Comparison of ENCODE assay signal across 19 cellular contexts in the genomic region with DNA sequence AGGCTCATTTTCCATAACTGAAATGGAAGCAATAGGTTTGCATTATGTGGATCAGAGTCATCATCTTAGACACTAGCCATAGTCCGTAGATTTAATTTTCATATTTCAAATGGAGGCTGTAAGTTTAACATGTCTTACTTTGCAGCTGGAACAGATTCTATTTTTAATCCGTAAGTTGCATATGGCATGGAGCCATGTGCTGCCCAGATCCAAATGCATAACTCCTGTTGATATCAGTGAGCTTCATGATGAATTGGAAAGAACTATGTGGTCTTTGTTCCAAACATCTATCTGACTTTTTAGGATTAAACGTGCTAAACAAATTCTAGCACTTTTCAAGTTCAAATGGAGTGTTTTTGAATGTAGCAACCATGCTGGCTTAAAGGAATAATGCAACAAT. TPM values are rescaled to one million over a fixed set of nuclear protein-coding genes. Genes with fewer than 3 reads are reported as not detected.
DNase-seq lines count a peak whose midpoint lies in the region; ATAC-seq, FAIRE-seq and TF ChIP-seq lines count a peak whose summit lies in the region.
"Had no signal": no experiment of that assay in that cellular context is flagged by ENCODE, and none has a peak within 500 bp of the region (broad histone marks: within the 10 kb centered on the region; RNA-seq: fewer than 3 reads in every experiment).

No MANE protein-coding gene starts in this region.

- no peaks in the 10 kb centered on the region for H3K9me1 ChIP-seq in K562 (ENCODE audit: control insufficient read depth, insufficient read depth, low read length)

- no peak for TF ChIP-seq RAD21 in K562 (CRISPR knock-in tag; conservative IDR thresholded peaks at IDR 0.05 in 1 of 2, IDR thresholded peaks at IDR 0.05 in 1 of 2)

- POLR2A ChIA-PET in K562 (lab: Yijun Ruan, JAX), result interaction anchor here (0.6 to 1.5 kb wide), 2 partner anchors 14 to 61 kb away, joined by 3 to 4 read pairs; no protein-coding TSS in a partner anchor

- H4K20me1 ChIP-seq in DOHH2 (ENCODE audit: control insufficient read depth, insufficient read depth, low read depth, low read length), result no peaks in the 10 kb centered on the region
- no peaks in the 10 kb centered on the region for H4K20me1 ChIP-seq in K562 (replicated peaks; ENCODE audit: control insufficient read depth, insufficient read depth, low read length)
- H4K20me1 ChIP-seq in neural progenitor cell (ENCODE audit: low read depth), result no peaks in the 10 kb centered on the region
- H4K20me1 ChIP-seq: BLaER1 treated with 17β-estradiol and CSF1 and Interleukin-3, amounts not matched to agents 10 nM and 100 nM had no signal

- TF ChIP-seq EP300 in K562 (IDR thresholded peaks at IDR 0.05; ENCODE audit: low read length), result no peak

- H3K4me1 ChIP-seq in DOHH2 (ENCODE audit: control insufficient read depth, low read length) (peaks cover 30% of the 10 kb centered on the region), K562 (replicated peaks in 1 of 2; ENCODE audit: control insufficient read depth in 2 of 2, insufficient read depth in 2 of 2, low read length in 2 of 2) (peaks cover 9 to 53% of the 10 kb centered on the region in 2 experiments; a peak in 4 of 5 replicates), neural progenitor cell (peaks cover 21% of the 10 kb centered on the region)

- WGBS in K562 (ENCODE audit: insufficient coverage, low coverage, missing lambda C conversion rate), result 56% methylated on average over 3 of the region's 3 CpGs

- H3K4me2 ChIP-seq in DOHH2 (ENCODE audit: low read length) (peak overlapping the region; percentile 21; the same call in 1 of the 2 replicates), K562 (ENCODE audit: insufficient read depth, low read length) (no peak overlapping the region), neural progenitor cell (no peak overlapping the region)
- H3K4me2 ChIP-seq: KMS-11 had no signal

- no TSS peak for BruUV-seq in K562 (replicated peaks; lab: Mats Ljungman, UMichigan)

- H3K27me3 Mint-ChIP-seq in neural progenitor cell (ENCODE audit: insufficient read depth, low read depth), result no peaks in the 10 kb centered on the region

- ATAC-seq in K562, result no peak
- peak; percentile 56 for ATAC-seq in left ventricle myocardium superior
- ATAC-seq: CD8-positive, alpha-beta T cell; PC-3 had no signal

- H3K36me3 Mint-ChIP-seq in neural progenitor cell, result peaks cover 14% of the 10 kb centered on the region
- H3K36me3 Mint-ChIP-seq: CD8-positive, alpha-beta T cell had no signal

- intact Hi-C loops in K562 (cut with micrococcal nuclease), result no loop called here
- intact Hi-C loops in left ventricle myocardium superior (cut with micrococcal nuclease), result no loop called here

- H3K27me3 ChIP-seq in DOHH2 (ENCODE audit: control insufficient read depth, low read length), result no peaks in the 10 kb centered on the region
- H3K27me3 ChIP-seq in K562 (ENCODE audit: control insufficient read depth in 2 of 2, insufficient read depth in 2 of 2, low read length in 2 of 2), result no peaks in the 10 kb centered on the region
- H3K27me3 ChIP-seq in neural progenitor cell, result no peaks in the 10 kb centered on the region
- H3K27me3 ChIP-seq: BLaER1 treated with 17β-estradiol and CSF1 and Interleukin-3, amounts not matched to agents 10 nM and 100 nM; SJCRH30 had no signal

- no peak for FAIRE-seq in K562 (lab: Jason Lieb, UNC)
- FAIRE-seq: H1 had no signal

- H3K27ac ChIP-seq in DOHH2 (ENCODE audit: low read depth, low read length) (no peak overlapping the region), K562 (ENCODE audit: extremely low read depth, low read depth, low read length) (peak overlapping the region; percentile 20; the same call in 1 of the 3 replicates), neural progenitor cell (no peak overlapping the region)
- H3K27ac ChIP-seq: BLaER1 treated with 17β-estradiol and CSF1 and Interleukin-3, amounts not matched to agents 10 nM and 100 nM; KMS-11; SJCRH30 had no signal

- CTCF ChIA-PET in K562 (lab: Yijun Ruan, JAX; ENCODE audit: low intra/inter-chr PET ratio), result no interaction called here

- H3K9me3 ChIP-seq in DOHH2 (ENCODE audit: control insufficient read depth, insufficient read depth, low read length), result no peaks in the 10 kb centered on the region
- no peaks in the 10 kb centered on the region for H3K9me3 ChIP-seq in K562 (replicated peaks; ENCODE audit: control insufficient read depth, insufficient read depth, low read depth, low read length)
- no peaks in the 10 kb centered on the region for H3K9me3 ChIP-seq in neural progenitor cell (ENCODE audit: low read depth)
- H3K9me3 ChIP-seq: BLaER1 treated with 17β-estradiol and CSF1 and Interleukin-3, amounts not matched to agents 10 nM and 100 nM; SJCRH30 had no signal

- H2AFZ ChIP-seq in K562 (ENCODE audit: low read depth, low read length) (peak overlapping the region; percentile 48), neural progenitor cell (replicated peaks) (no peak overlapping the region)

- TF ChIP-seq CTCF in DOHH2 (IDR thresholded peaks at IDR 0.05; ENCODE audit: low read depth, low read length, poor library complexity, severe bottlenecking) (no peak), K562 (IDR thresholded peaks at IDR 0.05 in 2 of 3, conservative IDR thresholded peaks at IDR 0.05 in 1 of 3; ENCODE audit: insufficient read depth in 2 of 3, low read depth in 1 of 3, low read length in 3 of 3) (no peak), retinal pigment epithelial cell (conservative IDR thresholded peaks at IDR 0.05; ENCODE audit: low read depth, low read length) (no peak), neural progenitor cell (IDR thresholded peaks at IDR 0.05) (no peak)

- H3K4me3 ChIP-seq in DOHH2 (ENCODE audit: low read length) (no peak overlapping the region), K562 (no peak overlapping the region), retinal pigment epithelial cell (ENCODE audit: low read length) (no peak overlapping the region), neural progenitor cell (no peak overlapping the region)
- H3K4me3 ChIP-seq: BLaER1 treated with 17β-estradiol and CSF1 and Interleukin-3, amounts not matched to agents 10 nM and 100 nM; SJCRH30 had no signal

- H3K9me3 Mint-ChIP-seq in neural progenitor cell, result no peaks in the 10 kb centered on the region
- H3K9me3 Mint-ChIP-seq: CD8-positive, alpha-beta T cell had no signal

- DNase-seq in K562 (ENCODE audit: extremely low read depth in 1 of 4, low spot score in 3 of 4) (no peak), left ventricle myocardium superior (peak; percentile 41), retinal pigment epithelial cell (ENCODE audit: low read depth) (peak; percentile 23), DMS79 treated with DMSO at 0.1 percent for 48 hours (lab: John Stamatoyannopoulos, UW) (no peak), HCEC 1CT (no peak), neural progenitor cell (ENCODE audit: low spot score) (no peak)
- no peak for DNase-seq in NK-92 treated with Interleukin-12 subunit alpha and Interleukin-12 subunit beta, amount 100 ng/mL, for 24 hours (lab: John Stamatoyannopoulos, UW)
- DNase-seq: CD8-positive, alpha-beta T cell; DMS53; NCI-H1694 treated with DMSO at 0.1 percent for 48 hours; NCI-H524; NCI-H82; PC-3; RPMI8226; SJCRH30 had no signal

- no peaks in the 10 kb centered on the region for H3K9me2 ChIP-seq in DOHH2 (replicated peaks; ENCODE audit: control insufficient read depth, low read length)

- H3K9ac ChIP-seq in K562 (ENCODE audit: insufficient read depth in 1 of 2, low read depth in 2 of 2, low read length in 2 of 2), result no peak overlapping the region
- no peak overlapping the region for H3K9ac ChIP-seq in neural progenitor cell
- H3K9ac ChIP-seq: BLaER1 treated with 17β-estradiol and CSF1 and Interleukin-3, amounts not matched to agents 10 nM and 100 nM; KMS-11 had no signal

- no peak overlapping the region for H3K27ac Mint-ChIP-seq in neural progenitor cell
- H3K27ac Mint-ChIP-seq: CD8-positive, alpha-beta T cell had no signal

- H3F3A ChIP-seq in DOHH2 (ENCODE audit: control insufficient read depth, insufficient read depth) (no peaks in the 10 kb centered on the region), neural progenitor cell (ENCODE audit: low read depth) (peaks cover 10% of the 10 kb centered on the region)

- peaks cover 17% of the 10 kb centered on the region for H3K4me1 Mint-ChIP-seq in neural progenitor cell

- H3K79me2 ChIP-seq in DOHH2 (ENCODE audit: control insufficient read depth, low read length) (no peaks in the 10 kb centered on the region), K562 (ENCODE audit: control insufficient read depth, insufficient read depth, low read length) (no peaks in the 10 kb centered on the region), neural progenitor cell (ENCODE audit: low read depth) (no peaks in the 10 kb centered on the region)

- in situ Hi-C loops in K562 (cut with MboI), result no loop called here

- TF ChIP-seq POLR2A in K562 (conservative IDR thresholded peaks at IDR 0.05), result no peak

- no peak overlapping the region for H3K4me3 Mint-ChIP-seq in neural progenitor cell
- H3K4me3 Mint-ChIP-seq: CD8-positive, alpha-beta T cell had no signal

- no peaks in the 10 kb centered on the region for H3K36me3 ChIP-seq in DOHH2 (ENCODE audit: control insufficient read depth, low read length)
- no peaks in the 10 kb centered on the region; the same call in 2 of the 3 replicates for H3K36me3 ChIP-seq in K562 (ENCODE audit: control insufficient read depth, insufficient read depth, low read length)
- no peaks in the 10 kb centered on the region for H3K36me3 ChIP-seq in neural progenitor cell
- H3K36me3 ChIP-seq: BLaER1 treated with 17β-estradiol and CSF1 and Interleukin-3, amounts not matched to agents 10 nM and 100 nM; SJCRH30 had no signal

RNA-seq across cellular contexts. Expression of a gene that starts 43.4 kb away (rescaled TPM):
- total RNA-seq in K562 (2011; cell fraction: chromatin; rRNA removed; ENCODE audit: low replicate concordance), result 13.6 and 52.6 TPM in 2 replicates
- total RNA-seq in K562 (2011; cell fraction: nucleolus; rRNA removed), result 11.7 and 15.3 TPM in 2 replicates
- total RNA-seq in K562 (2011; cell fraction: nucleoplasm; rRNA removed), result 23.2 and 31.9 TPM in 2 replicates
- total RNA-seq in K562 (2014; rRNA removed) (5.6 and 7.1 TPM in 2 replicates), K562 (2014; rRNA removed; fragmentation: Illumina TruSeq; extraction: Trizol) (5.9 and 8.0 TPM in 2 replicates), K562 (2015; rRNA removed; fragmentation: Illumina TruSeq; extraction: Trizol) (7.1 and 7.5 TPM in 2 replicates), K562 (2021) (8.7 and 9.0 TPM in 2 replicates), left ventricle myocardium superior (40.8 TPM), neural progenitor cell (ENCODE audit: low replicate concordance) (10.7 and 14.7 TPM in 2 replicates)
- polyA plus RNA-seq in K562 (2011; rRNA removed) (4.7 and 6.7 TPM in 2 replicates), K562 (2014; fragmentation: Illumina TruSeq; extraction: Trizol) (3.5 and 3.9 TPM in 2 replicates), K562 (2014; fragmentation: Nextera tagmentation; extraction: Ambion mirVana) (1 to 10 TPM; 2.3 to 6.7 TPM), K562 (2014; rRNA removed) (4.7 and 8.1 TPM in 2 replicates)
- polyA plus RNA-seq in K562 (2011; cell fraction: cytosol; rRNA removed), result 3.0 and 4.7 TPM in 2 replicates
- 13.1 and 17.8 TPM in 2 replicates for polyA plus RNA-seq in K562 (2011; cell fraction: nucleus; rRNA removed)
- 4.0 and 4.8 TPM in 2 replicates for polyA plus RNA-seq in K562 (2012)
- 18.2 and 28.5 TPM in 2 replicates for polyA minus RNA-seq in K562 (2011; rRNA and poly(A)+ RNA removed)
- 4.7 and 5.2 TPM in 2 replicates for polyA minus RNA-seq in K562 (2011; cell fraction: cytosol; rRNA and poly(A)+ RNA removed)
- polyA minus RNA-seq in K562 (2011; cell fraction: nucleus; rRNA and poly(A)+ RNA removed), result 19.8 and 25.3 TPM in 2 replicates
- total RNA-seq: CD8-positive, alpha-beta T cell had no signal

Comparison
In these comparisons a context has a peak if more than half of its experiments do, and no peak if none do; other contexts are left out.
1. DNase-seq: peak in left ventricle myocardium superior (single experiment) and retinal pigment epithelial cell (single experiment); none in K562 (0 of 4), DMS79 treated with DMSO at 0.1 percent for 48 hours (single experiment), NK-92 treated with Interleukin-12 subunit alpha and Interleukin-12 subunit beta, amount 100 ng/mL, for 24 hours (single experiment), HCEC 1CT (single experiment) and neural progenitor cell (single experiment).